8 cellular contexts compared by ENCODE assay signal in the genomic region with DNA sequence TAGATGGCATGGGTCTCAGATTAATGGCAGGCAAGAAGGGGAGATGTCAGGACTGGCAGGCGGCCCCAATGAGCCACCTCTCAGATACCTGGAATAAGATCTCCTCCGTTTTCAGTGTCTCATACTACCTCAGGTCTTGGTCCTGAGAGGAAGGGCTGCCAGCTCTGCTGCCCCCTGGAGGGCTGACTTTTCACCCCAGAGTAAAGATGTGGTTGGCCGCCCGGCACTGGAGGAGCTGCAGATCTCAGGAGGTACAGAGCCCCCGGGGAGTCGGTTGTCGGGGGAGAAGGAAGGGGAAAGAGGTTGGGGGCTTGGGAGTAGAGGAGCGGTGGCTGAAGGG. TPM values are rescaled to one million over a fixed set of nuclear protein-coding genes. Genes with fewer than 3 reads are reported as not detected.
A peak's percentile ranks its signal among the peaks of the same experiment; 100 is the strongest.
DNase-seq lines count a peak whose midpoint lies in the region; ATAC-seq and TF ChIP-seq lines count a peak whose summit lies in the region.

No MANE protein-coding gene starts in this region.

- H3K4me2 ChIP-seq in mesendoderm (ENCODE audit: low read length), result peak overlapping the region; percentile 92

- H3K18ac ChIP-seq in mesendoderm (ENCODE audit: low read length), result peak overlapping the region; percentile 55

- ATAC-seq in thoracic aorta (ENCODE audit: insufficient number of reproducible peaks, low FRiP score, low read depth) (no peak), GM18867 (IDR thresholded peaks at IDR 0.05; ENCODE audit: unreplicated experiment) (no peak), GM18519 (IDR thresholded peaks at IDR 0.05; ENCODE audit: low FRiP score, unreplicated experiment) (no peak)

- no peak overlapping the region for H4K8ac ChIP-seq in mesendoderm (ENCODE audit: low read depth, low read length)

- H3K79me1 ChIP-seq in mesendoderm (ENCODE audit: low read length), result peaks cover 16% of the 10 kb centered on the region

- peak; percentile 3 for DNase-seq in COLO668 (lab: John Stamatoyannopoulos, UW; ENCODE audit: unreplicated experiment)
- peak; percentile 64 for DNase-seq in HT-29 (ENCODE audit: low spot score)
- peak; percentile 46 for DNase-seq in T1000 (lab: John Stamatoyannopoulos, UW)
- DNase-seq in ecto neural progenitor cell (ENCODE audit: low spot score), result peak; percentile 77
- peak; percentile 95 for DNase-seq in mesendoderm
- DNase-seq in thoracic aorta (ENCODE audit: low spot score), result no peak

- H2BK120ac ChIP-seq in mesendoderm (ENCODE audit: low read depth, low read length), result peak overlapping the region; percentile 29

- H2AK5ac ChIP-seq in mesendoderm (ENCODE audit: low read length), result peak overlapping the region; percentile 94

- peak overlapping the region; percentile 82 for H3K9ac ChIP-seq in mesendoderm (ENCODE audit: low read length)

- no peaks in the 10 kb centered on the region for H3K9me3 ChIP-seq in thoracic aorta

- H3K56ac ChIP-seq in mesendoderm (ENCODE audit: low read length), result peak overlapping the region; percentile 95

- peaks cover 41% of the 10 kb centered on the region for H3K79me2 ChIP-seq in mesendoderm (ENCODE audit: control insufficient read depth, insufficient read depth, low read length)

- no peak overlapping the region for H2BK15ac ChIP-seq in mesendoderm (replicated peaks; ENCODE audit: low read depth)

- no peak overlapping the region for H3K23ac ChIP-seq in mesendoderm (ENCODE audit: low read length)

- H3K4me3 ChIP-seq in mesendoderm (ENCODE audit: low read length) (peak overlapping the region; percentile 44), thoracic aorta (peak overlapping the region; percentile 86)

- WGBS in mesendoderm (ENCODE audit: extremely low coverage, insufficient coverage, low lambda C conversion rate), result no CpG with 5 or more reads among the region's 8 CpGs

- H3K4me1 ChIP-seq in mesendoderm (ENCODE audit: control insufficient read depth, low read depth, low read length) (peaks cover 22% of the 10 kb centered on the region), thoracic aorta (ENCODE audit: control insufficient read depth in 1 of 2, low read depth in 2 of 2) (peaks cover 0 to 38% of the 10 kb centered on the region in 2 donors)

- H2BK5ac ChIP-seq in mesendoderm (ENCODE audit: low read length), result peak overlapping the region; percentile 95

- no peaks in the 10 kb centered on the region for H3K36me3 ChIP-seq in mesendoderm (ENCODE audit: control insufficient read depth, insufficient read depth, low read length)
- no peaks in the 10 kb centered on the region for H3K36me3 ChIP-seq in thoracic aorta

- H3K27ac ChIP-seq in mesendoderm (ENCODE audit: low read depth, low read length) (peak overlapping the region; percentile 66), thoracic aorta (no peak overlapping the region)

- H3K4ac ChIP-seq in mesendoderm (ENCODE audit: low read depth, low read length), result no peak overlapping the region

- no peak overlapping the region for H4K5ac ChIP-seq in mesendoderm (ENCODE audit: low read length)

- no peaks in the 10 kb centered on the region for H3K27me3 ChIP-seq in mesendoderm (ENCODE audit: insufficient read depth, low read length, poor library complexity)
- no peaks in the 10 kb centered on the region for H3K27me3 ChIP-seq in thoracic aorta (replicated peaks; ENCODE audit: insufficient read depth)

- TF ChIP-seq CTCF in thoracic aorta (IDR thresholded peaks at IDR 0.05), result peak; percentile 57

RNA-seq across cellular contexts. Expression of a gene that starts 0.6 kb away (rescaled TPM):
- total RNA-seq in HT-29 (2014; rRNA removed; shearing (Covaris generic)), result 0.05 and 0.18 TPM in 2 replicates
- polyA plus RNA-seq in mesendoderm (2013, experiment 1 of 2), result 14.4 TPM
- 14.6 TPM for polyA plus RNA-seq in mesendoderm (2013, experiment 2 of 2)
- 10 to 100 TPM; 23.1 to 34.1 TPM for total RNA-seq in thoracic aorta

Comparison
In these comparisons a context has a peak if more than half of its experiments do, and no peak if none do; other contexts are left out.
1. RNA of a gene that starts 0.6 kb away (total RNA-seq): 23.1 to 34.1 TPM in thoracic aorta; 0.05 to 0.18 TPM in HT-29; every median in the first group is over 10 times any median in the second.